ENCODE assay signal across 1 cellular context in genomic region chr22:23913661-23914353, GRCh38.
TF ChIP-seq lines count a peak whose summit lies in the region.

No MANE protein-coding gene starts in this region.

TF ChIP-seq in HepG2, 621 proteins besides CTCF, POLR2A, EP300 and RAD21 (continued from another document and continues in another):
- peak; percentile 92; the same call in 1 of the 2 replicates for TF ChIP-seq ZSCAN21 (CRISPR knock-in tag; IDR thresholded peaks at IDR 0.05; ENCODE audit: borderline replicate concordance)
- peak; percentile 98 for TF ChIP-seq NRL (CRISPR knock-in tag; IDR thresholded peaks at IDR 0.05; ENCODE audit: borderline replicate concordance)
- TF ChIP-seq ZNF335 (CRISPR knock-in tag; IDR thresholded peaks at IDR 0.05): peak; percentile 73; the same call in 1 of the 2 replicates
- TF ChIP-seq, protein P1, sequence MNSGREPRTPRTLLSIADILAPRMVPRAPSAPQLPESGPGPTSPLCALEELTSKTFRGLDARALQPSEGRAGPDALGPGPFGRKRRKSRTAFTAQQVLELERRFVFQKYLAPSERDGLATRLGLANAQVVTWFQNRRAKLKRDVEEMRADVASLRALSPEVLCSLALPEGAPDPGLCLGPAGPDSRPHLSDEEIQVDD (CRISPR knock-in tag; IDR thresholded peaks at IDR 0.05; ENCODE audit: borderline replicate concordance): peak; percentile 83; the same call in 1 of the 2 replicates
- TF ChIP-seq, protein P2, sequence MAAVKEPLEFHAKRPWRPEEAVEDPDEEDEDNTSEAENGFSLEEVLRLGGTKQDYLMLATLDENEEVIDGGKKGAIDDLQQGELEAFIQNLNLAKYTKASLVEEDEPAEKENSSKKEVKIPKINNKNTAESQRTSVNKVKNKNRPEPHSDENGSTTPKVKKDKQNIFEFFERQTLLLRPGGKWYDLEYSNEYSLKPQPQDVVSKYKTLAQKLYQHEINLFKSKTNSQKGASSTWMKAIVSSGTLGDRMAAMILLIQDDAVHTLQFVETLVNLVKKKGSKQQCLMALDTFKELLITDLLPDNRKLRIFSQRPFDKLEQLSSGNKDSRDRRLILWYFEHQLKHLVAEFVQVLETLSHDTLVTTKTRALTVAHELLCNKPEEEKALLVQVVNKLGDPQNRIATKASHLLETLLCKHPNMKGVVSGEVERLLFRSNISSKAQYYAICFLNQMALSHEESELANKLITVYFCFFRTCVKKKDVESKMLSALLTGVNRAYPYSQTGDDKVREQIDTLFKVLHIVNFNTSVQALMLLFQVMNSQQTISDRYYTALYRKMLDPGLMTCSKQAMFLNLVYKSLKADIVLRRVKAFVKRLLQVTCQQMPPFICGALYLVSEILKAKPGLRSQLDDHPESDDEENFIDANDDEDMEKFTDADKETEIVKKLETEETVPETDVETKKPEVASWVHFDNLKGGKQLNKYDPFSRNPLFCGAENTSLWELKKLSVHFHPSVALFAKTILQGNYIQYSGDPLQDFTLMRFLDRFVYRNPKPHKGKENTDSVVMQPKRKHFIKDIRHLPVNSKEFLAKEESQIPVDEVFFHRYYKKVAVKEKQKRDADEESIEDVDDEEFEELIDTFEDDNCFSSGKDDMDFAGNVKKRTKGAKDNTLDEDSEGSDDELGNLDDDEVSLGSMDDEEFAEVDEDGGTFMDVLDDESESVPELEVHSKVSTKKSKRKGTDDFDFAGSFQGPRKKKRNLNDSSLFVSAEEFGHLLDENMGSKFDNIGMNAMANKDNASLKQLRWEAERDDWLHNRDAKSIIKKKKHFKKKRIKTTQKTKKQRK (IDR thresholded peaks at IDR 0.05; ENCODE audit: low read length): no peak
- TF ChIP-seq CBFB (CRISPR knock-in tag; IDR thresholded peaks at IDR 0.05): 0 out of 2 replicates have a peak, but pooled peaks have one; percentile 55
- peak; percentile 92 for TF ChIP-seq ZNF792 (CRISPR knock-in tag; IDR thresholded peaks at IDR 0.05)
- no peak for TF ChIP-seq ZNF549 (CRISPR knock-in tag; IDR thresholded peaks at IDR 0.05)
- no peak for TF ChIP-seq ISL2 (CRISPR knock-in tag; IDR thresholded peaks at IDR 0.05)
- TF ChIP-seq ZBTB34 (CRISPR knock-in tag; IDR thresholded peaks at IDR 0.05): no peak
- no peak for TF ChIP-seq ZKSCAN1 (IDR thresholded peaks at IDR 0.05; ENCODE audit: low read length)
- TF ChIP-seq, protein P3, sequence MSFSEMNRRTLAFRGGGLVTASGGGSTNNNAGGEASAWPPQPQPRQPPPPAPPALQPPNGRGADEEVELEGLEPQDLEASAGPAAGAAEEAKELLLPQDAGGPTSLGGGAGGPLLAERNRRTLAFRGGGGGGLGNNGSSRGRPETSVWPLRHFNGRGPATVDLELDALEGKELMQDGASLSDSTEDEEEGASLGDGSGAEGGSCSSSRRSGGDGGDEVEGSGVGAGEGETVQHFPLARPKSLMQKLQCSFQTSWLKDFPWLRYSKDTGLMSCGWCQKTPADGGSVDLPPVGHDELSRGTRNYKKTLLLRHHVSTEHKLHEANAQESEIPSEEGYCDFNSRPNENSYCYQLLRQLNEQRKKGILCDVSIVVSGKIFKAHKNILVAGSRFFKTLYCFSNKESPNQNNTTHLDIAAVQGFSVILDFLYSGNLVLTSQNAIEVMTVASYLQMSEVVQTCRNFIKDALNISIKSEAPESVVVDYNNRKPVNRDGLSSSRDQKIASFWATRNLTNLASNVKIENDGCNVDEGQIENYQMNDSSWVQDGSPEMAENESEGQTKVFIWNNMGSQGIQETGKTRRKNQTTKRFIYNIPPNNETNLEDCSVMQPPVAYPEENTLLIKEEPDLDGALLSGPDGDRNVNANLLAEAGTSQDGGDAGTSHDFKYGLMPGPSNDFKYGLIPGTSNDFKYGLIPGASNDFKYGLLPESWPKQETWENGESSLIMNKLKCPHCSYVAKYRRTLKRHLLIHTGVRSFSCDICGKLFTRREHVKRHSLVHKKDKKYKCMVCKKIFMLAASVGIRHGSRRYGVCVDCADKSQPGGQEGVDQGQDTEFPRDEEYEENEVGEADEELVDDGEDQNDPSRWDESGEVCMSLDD (CRISPR knock-in tag; IDR thresholded peaks at IDR 0.05; ENCODE audit: borderline replicate concordance): no peak
- TF ChIP-seq NFIB (CRISPR knock-in tag; IDR thresholded peaks at IDR 0.05; ENCODE audit: borderline replicate concordance): no peak
- no peak for TF ChIP-seq CC2D1A (CRISPR knock-in tag; IDR thresholded peaks at IDR 0.05)
- TF ChIP-seq SALL2 (CRISPR knock-in tag; IDR thresholded peaks at IDR 0.05): peak; percentile 41; the same call in 1 of the 2 replicates
- no peak for TF ChIP-seq SIX1 (CRISPR knock-in tag; IDR thresholded peaks at IDR 0.05; ENCODE audit: borderline replicate concordance)
- peak; percentile 80; the same call in 1 of the 2 replicates for TF ChIP-seq ZBTB38 (CRISPR knock-in tag; IDR thresholded peaks at IDR 0.05)
- peak; percentile 76; the same call in 1 of the 2 replicates for TF ChIP-seq ZNF891 (CRISPR knock-in tag; IDR thresholded peaks at IDR 0.05)
- TF ChIP-seq KLF13 (CRISPR knock-in tag; IDR thresholded peaks at IDR 0.05): no peak
- TF ChIP-seq ZNF644 (CRISPR knock-in tag; IDR thresholded peaks at IDR 0.05; ENCODE audit: low read depth): no peak
- no peak for TF ChIP-seq ZSCAN12 (CRISPR knock-in tag; IDR thresholded peaks at IDR 0.05)
- TF ChIP-seq RFXAP (CRISPR knock-in tag; IDR thresholded peaks at IDR 0.05; ENCODE audit: borderline replicate concordance): peak; percentile 58; the same call in 1 of the 2 replicates
- no peak for TF ChIP-seq FOXM1 (CRISPR knock-in tag; IDR thresholded peaks at IDR 0.05)
- TF ChIP-seq, protein P4, sequence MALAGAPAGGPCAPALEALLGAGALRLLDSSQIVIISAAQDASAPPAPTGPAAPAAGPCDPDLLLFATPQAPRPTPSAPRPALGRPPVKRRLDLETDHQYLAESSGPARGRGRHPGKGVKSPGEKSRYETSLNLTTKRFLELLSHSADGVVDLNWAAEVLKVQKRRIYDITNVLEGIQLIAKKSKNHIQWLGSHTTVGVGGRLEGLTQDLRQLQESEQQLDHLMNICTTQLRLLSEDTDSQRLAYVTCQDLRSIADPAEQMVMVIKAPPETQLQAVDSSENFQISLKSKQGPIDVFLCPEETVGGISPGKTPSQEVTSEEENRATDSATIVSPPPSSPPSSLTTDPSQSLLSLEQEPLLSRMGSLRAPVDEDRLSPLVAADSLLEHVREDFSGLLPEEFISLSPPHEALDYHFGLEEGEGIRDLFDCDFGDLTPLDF (CRISPR knock-in tag; IDR thresholded peaks at IDR 0.05): peak; percentile 74; the same call in 1 of the 2 replicates
- TF ChIP-seq ZNF629 (CRISPR knock-in tag; conservative IDR thresholded peaks at IDR 0.05): no peak; the same call in 1 of the 2 replicates
- TF ChIP-seq ZNF670 (CRISPR knock-in tag; IDR thresholded peaks at IDR 0.05; ENCODE audit: borderline replicate concordance): peak; percentile 60; the same call in 1 of the 2 replicates
- no peak for TF ChIP-seq TEAD2 (CRISPR knock-in tag; IDR thresholded peaks at IDR 0.05)
- TF ChIP-seq, protein P5, sequence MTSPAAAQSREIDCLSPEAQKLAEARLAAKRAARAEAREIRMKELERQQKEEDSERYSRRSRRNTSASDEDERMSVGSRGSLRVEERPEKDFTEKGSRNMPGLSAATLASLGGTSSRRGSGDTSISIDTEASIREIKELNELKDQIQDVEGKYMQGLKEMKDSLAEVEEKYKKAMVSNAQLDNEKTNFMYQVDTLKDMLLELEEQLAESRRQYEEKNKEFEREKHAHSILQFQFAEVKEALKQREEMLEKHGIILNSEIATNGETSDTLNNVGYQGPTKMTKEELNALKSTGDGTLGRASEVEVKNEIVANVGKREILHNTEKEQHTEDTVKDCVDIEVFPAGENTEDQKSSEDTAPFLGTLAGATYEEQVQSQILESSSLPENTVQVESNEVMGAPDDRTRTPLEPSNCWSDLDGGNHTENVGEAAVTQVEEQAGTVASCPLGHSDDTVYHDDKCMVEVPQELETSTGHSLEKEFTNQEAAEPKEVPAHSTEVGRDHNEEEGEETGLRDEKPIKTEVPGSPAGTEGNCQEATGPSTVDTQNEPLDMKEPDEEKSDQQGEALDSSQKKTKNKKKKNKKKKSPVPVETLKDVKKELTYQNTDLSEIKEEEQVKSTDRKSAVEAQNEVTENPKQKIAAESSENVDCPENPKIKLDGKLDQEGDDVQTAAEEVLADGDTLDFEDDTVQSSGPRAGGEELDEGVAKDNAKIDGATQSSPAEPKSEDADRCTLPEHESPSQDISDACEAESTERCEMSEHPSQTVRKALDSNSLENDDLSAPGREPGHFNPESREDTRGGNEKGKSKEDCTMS (CRISPR knock-in tag; conservative IDR thresholded peaks at IDR 0.05): no peak
- no peak for TF ChIP-seq ZNF263 (CRISPR knock-in tag; IDR thresholded peaks at IDR 0.05)
- TF ChIP-seq NR1H2 (CRISPR knock-in tag; IDR thresholded peaks at IDR 0.05; ENCODE audit: borderline replicate concordance, low read depth): no peak
- peak; percentile 51; the same call in 1 of the 2 replicates for TF ChIP-seq ZMAT3 (CRISPR knock-in tag; conservative IDR thresholded peaks at IDR 0.05)
- TF ChIP-seq ELF4 (CRISPR knock-in tag; IDR thresholded peaks at IDR 0.05; ENCODE audit: borderline replicate concordance): peak; percentile 95
- TF ChIP-seq RARA (CRISPR knock-in tag; IDR thresholded peaks at IDR 0.05): peak; percentile 37; the same call in 1 of the 2 replicates
- TF ChIP-seq ELF1 (CRISPR knock-in tag; IDR thresholded peaks at IDR 0.05): peak; percentile 92
- TF ChIP-seq ZNF256 (CRISPR knock-in tag; conservative IDR thresholded peaks at IDR 0.05): no peak; the same call in 1 of the 2 replicates
- peak; percentile 91; the same call in 1 of the 2 replicates for TF ChIP-seq ZNF33B (CRISPR knock-in tag; IDR thresholded peaks at IDR 0.05)
- TF ChIP-seq ATF3 (CRISPR knock-in tag; IDR thresholded peaks at IDR 0.05): no peak
- peak; percentile 74 for TF ChIP-seq HDAC1 (CRISPR knock-in tag; IDR thresholded peaks at IDR 0.05)
- TF ChIP-seq, protein P6, sequence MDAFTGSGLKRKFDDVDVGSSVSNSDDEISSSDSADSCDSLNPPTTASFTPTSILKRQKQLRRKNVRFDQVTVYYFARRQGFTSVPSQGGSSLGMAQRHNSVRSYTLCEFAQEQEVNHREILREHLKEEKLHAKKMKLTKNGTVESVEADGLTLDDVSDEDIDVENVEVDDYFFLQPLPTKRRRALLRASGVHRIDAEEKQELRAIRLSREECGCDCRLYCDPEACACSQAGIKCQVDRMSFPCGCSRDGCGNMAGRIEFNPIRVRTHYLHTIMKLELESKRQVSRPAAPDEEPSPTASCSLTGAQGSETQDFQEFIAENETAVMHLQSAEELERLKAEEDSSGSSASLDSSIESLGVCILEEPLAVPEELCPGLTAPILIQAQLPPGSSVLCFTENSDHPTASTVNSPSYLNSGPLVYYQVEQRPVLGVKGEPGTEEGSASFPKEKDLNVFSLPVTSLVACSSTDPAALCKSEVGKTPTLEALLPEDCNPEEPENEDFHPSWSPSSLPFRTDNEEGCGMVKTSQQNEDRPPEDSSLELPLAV (CRISPR knock-in tag; conservative IDR thresholded peaks at IDR 0.05; ENCODE audit: low read depth): no peak
- TF ChIP-seq GATAD2A (CRISPR knock-in tag; IDR thresholded peaks at IDR 0.05): peak; percentile 45
- no peak for TF ChIP-seq ZNF18 (CRISPR knock-in tag; IDR thresholded peaks at IDR 0.05; ENCODE audit: insufficient replicate concordance)
- TF ChIP-seq, protein P7, sequence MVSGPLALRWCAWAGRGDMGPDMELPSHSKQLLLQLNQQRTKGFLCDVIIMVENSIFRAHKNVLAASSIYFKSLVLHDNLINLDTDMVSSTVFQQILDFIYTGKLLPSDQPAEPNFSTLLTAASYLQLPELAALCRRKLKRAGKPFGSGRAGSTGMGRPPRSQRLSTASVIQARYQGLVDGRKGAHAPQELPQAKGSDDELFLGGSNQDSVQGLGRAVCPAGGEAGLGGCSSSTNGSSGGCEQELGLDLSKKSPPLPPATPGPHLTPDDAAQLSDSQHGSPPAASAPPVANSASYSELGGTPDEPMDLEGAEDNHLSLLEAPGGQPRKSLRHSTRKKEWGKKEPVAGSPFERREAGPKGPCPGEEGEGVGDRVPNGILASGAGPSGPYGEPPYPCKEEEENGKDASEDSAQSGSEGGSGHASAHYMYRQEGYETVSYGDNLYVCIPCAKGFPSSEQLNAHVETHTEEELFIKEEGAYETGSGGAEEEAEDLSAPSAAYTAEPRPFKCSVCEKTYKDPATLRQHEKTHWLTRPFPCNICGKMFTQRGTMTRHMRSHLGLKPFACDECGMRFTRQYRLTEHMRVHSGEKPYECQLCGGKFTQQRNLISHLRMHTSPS (CRISPR knock-in tag; IDR thresholded peaks at IDR 0.05; ENCODE audit: low read depth): peak; percentile 74
- TF ChIP-seq, protein P8, sequence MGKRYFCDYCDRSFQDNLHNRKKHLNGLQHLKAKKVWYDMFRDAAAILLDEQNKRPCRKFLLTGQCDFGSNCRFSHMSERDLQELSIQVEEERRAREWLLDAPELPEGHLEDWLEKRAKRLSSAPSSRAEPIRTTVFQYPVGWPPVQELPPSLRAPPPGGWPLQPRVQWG (CRISPR knock-in tag; IDR thresholded peaks at IDR 0.05; ENCODE audit: borderline replicate concordance, low read depth): no peak
- peak; percentile 90 for TF ChIP-seq SALL1 (CRISPR knock-in tag; IDR thresholded peaks at IDR 0.05)
- TF ChIP-seq, protein P9, sequence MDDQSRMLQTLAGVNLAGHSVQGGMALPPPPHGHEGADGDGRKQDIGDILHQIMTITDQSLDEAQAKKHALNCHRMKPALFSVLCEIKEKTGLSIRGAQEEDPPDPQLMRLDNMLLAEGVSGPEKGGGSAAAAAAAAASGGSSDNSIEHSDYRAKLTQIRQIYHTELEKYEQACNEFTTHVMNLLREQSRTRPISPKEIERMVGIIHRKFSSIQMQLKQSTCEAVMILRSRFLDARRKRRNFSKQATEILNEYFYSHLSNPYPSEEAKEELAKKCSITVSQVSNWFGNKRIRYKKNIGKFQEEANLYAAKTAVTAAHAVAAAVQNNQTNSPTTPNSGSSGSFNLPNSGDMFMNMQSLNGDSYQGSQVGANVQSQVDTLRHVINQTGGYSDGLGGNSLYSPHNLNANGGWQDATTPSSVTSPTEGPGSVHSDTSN (CRISPR knock-in tag; IDR thresholded peaks at IDR 0.05; ENCODE audit: borderline replicate concordance): 0 out of 2 replicates have a peak, but pooled peaks have one; percentile 4
